ENCODE assay signal across 8 cellular contexts in the genomic region with DNA sequence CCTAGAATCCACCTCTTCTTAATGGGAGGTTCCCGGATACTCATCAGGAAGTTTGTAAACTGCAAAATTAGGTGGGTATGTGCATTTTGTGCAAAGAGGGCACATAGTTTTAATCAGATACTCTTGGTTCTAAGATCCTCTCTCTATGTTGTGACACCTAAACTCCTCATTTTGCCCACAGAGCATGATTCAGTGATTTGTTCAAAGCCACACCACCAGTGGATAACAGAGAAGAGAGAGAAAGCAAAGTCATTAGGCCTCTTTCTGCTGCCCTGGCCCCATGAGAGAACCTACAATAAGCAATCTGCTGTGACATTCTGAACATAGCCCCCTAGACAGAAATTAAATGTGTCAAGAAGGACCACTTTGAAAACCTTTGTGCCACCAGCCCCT.
DNase-seq lines count a peak whose midpoint lies in the region; ATAC-seq and TF ChIP-seq lines count a peak whose summit lies in the region.

No MANE protein-coding gene starts in this region.

- H3K4me3 ChIP-seq in HUES64 (ENCODE audit: low read length), result no peak overlapping the region
- H3K4me3 ChIP-seq in mammary epithelial cell (replicated peaks in 1 of 3; ENCODE audit: insufficient read depth in 1 of 3, low read depth in 2 of 3, low read length in 3 of 3), result no peak overlapping the region
- no peak overlapping the region for H3K4me3 ChIP-seq in parathyroid adenoma (ENCODE audit: low read depth, low read length)
- H3K4me3 ChIP-seq in upper lobe of right lung, result no peak overlapping the region

- H3K36me3 ChIP-seq in HUES64 (ENCODE audit: insufficient read depth, low read length), result no peaks in the 10 kb centered on the region
- H3K36me3 ChIP-seq in mammary epithelial cell (ENCODE audit: insufficient read depth, low read length), result no peaks in the 10 kb centered on the region
- H3K36me3 ChIP-seq in parathyroid adenoma (ENCODE audit: control insufficient read depth, insufficient read depth, low read length), result no peaks in the 10 kb centered on the region
- H3K36me3 ChIP-seq in upper lobe of right lung, result no peaks in the 10 kb centered on the region

- ATAC-seq in GM19351 (IDR thresholded peaks at IDR 0.05; ENCODE audit: unreplicated experiment) (peak; percentile 26), HG02970 (IDR thresholded peaks at IDR 0.05; ENCODE audit: low FRiP score, unreplicated experiment) (no peak), upper lobe of right lung (no peak)

- no peak overlapping the region for H3K9ac ChIP-seq in HUES64 (ENCODE audit: low read depth, low read length)
- no peak overlapping the region for H3K9ac ChIP-seq in mammary epithelial cell (ENCODE audit: insufficient read depth, low read length)
- no peak overlapping the region for H3K9ac ChIP-seq in parathyroid adenoma

- TSS peak; percentile 15 for BruUV-seq in mammary epithelial cell (replicated peaks; lab: Mats Ljungman, UMichigan)

- H3K4me2 ChIP-seq in mammary epithelial cell (ENCODE audit: insufficient read depth, low read depth, low read length) (peak overlapping the region; percentile 75), parathyroid adenoma (ENCODE audit: low read length) (no peak overlapping the region)

- H3K27me3 ChIP-seq in HUES64 (ENCODE audit: insufficient read depth, low read length) (no peaks in the 10 kb centered on the region), mammary epithelial cell (ENCODE audit: insufficient read depth, low read length) (no peaks in the 10 kb centered on the region), parathyroid adenoma (ENCODE audit: control insufficient read depth, insufficient read depth, low read length) (no peaks in the 10 kb centered on the region), upper lobe of right lung (no peaks in the 10 kb centered on the region)

- CTCF ChIA-PET in mammary epithelial cell (lab: Charles Lee; ENCODE audit: low non-redundant PET), result no interaction called here

- intact Hi-C loops in mammary epithelial cell (cut with micrococcal nuclease), result loop anchor here (2.0 to 5.0 kb wide), 2 partner anchors 72 to 219 kb away; partner anchors contain the start of gene STIM2
- intact Hi-C loops in upper lobe of right lung (cut with DNase I), result no loop called here

- H3K9me3 ChIP-seq in HUES64 (ENCODE audit: insufficient read depth, low read depth, low read length) (no peaks in the 10 kb centered on the region), mammary epithelial cell (replicated peaks; ENCODE audit: insufficient read depth, low read length) (peaks cover 3% of the 10 kb centered on the region), parathyroid adenoma (ENCODE audit: control insufficient read depth, low read length) (no peaks in the 10 kb centered on the region), upper lobe of right lung (no peaks in the 10 kb centered on the region)

- no peaks in the 10 kb centered on the region for H4K20me1 ChIP-seq in mammary epithelial cell (ENCODE audit: insufficient read depth, low read length)

- dilution Hi-C loops in mammary epithelial cell (cut with HindIII; ENCODE audit: low sequenced_read_pairs), result no loop called here

- H3K27ac ChIP-seq in HUES64 (ENCODE audit: low read depth, low read length) (peak overlapping the region; percentile 12; the same call in 1 of the 2 replicates), mammary epithelial cell (ENCODE audit: insufficient read depth, low read depth, low read length) (peak overlapping the region; percentile 48), parathyroid adenoma (peak overlapping the region; percentile 72), upper lobe of right lung (no peak overlapping the region)

- no peaks in the 10 kb centered on the region for H3K79me2 ChIP-seq in mammary epithelial cell (ENCODE audit: insufficient read depth, low read length)
- H3K79me2 ChIP-seq in parathyroid adenoma, result no peaks in the 10 kb centered on the region

- TF ChIP-seq CTCF in mammary epithelial cell (conservative IDR thresholded peaks at IDR 0.05 in 1 of 2, IDR thresholded peaks at IDR 0.05 in 1 of 2; ENCODE audit: extremely low read depth in 1 of 2, insufficient read depth in 1 of 2, low read depth in 1 of 2, low read length in 2 of 2) (no peak), parathyroid adenoma (IDR thresholded peaks at IDR 0.05) (no peak), upper lobe of right lung (IDR thresholded peaks at IDR 0.05) (no peak)

- H3K4me1 ChIP-seq in HUES64 (ENCODE audit: insufficient read depth, low read length), result peaks cover 11% of the 10 kb centered on the region
- H3K4me1 ChIP-seq in mammary epithelial cell (ENCODE audit: insufficient read depth, low read length), result peaks cover 20% of the 10 kb centered on the region
- peaks cover 11% of the 10 kb centered on the region for H3K4me1 ChIP-seq in parathyroid adenoma
- peaks cover 11% of the 10 kb centered on the region for H3K4me1 ChIP-seq in upper lobe of right lung

- H2AFZ ChIP-seq in mammary epithelial cell (ENCODE audit: low read depth, low read length) (peak overlapping the region; percentile 54), parathyroid adenoma (no peak overlapping the region)

- DNase-seq in mammary epithelial cell (no peak), NCI-H1092 treated with DMSO at 0.1 percent for 48 hours (lab: John Stamatoyannopoulos, UW) (no peak), upper lobe of right lung (no peak)
- DNase-seq in activated CD4-positive, alpha-beta T cell treated with anti-CD3 and anti-CD28 coated beads, Interleukin-2, amount 50 U/mL, for 4 hours, result no peak

- 56% methylated on average over 1 of the region's 1 CpG for WGBS in HUES64
- WGBS in mammary epithelial cell (ENCODE audit: low coverage, missing lambda C conversion rate), result 75% methylated on average over 1 of the region's 1 CpG

- in situ Hi-C loops in mammary epithelial cell (cut with MboI; ENCODE audit: low sequenced_read_pairs in 2 of 2), result no loop called here
